ENCODE assay signal across 1 cellular context in the genomic region with DNA sequence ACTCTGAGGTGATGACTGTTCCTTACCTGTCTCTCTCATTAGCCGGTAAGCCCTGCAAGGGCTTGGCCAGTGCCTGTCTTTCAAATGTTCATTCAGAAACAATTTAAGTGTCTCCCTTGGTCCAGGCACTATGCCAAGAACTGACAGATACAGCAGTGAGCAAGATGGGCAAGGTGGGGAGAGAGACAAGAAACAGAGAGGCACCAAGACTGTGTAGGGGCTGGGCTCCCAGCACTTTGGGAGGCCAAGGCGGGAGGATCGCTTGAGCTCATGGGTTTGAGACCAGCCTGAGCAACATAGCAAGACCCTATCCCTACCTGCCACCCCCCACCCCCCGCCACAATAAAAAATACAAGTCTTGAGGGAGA.
TF ChIP-seq lines count a peak whose summit lies in the region.

No MANE protein-coding gene starts in this region.

TF ChIP-seq in SK-N-SH, 30 proteins besides CTCF, POLR2A, EP300 and RAD21 (continued from another document):
- TF ChIP-seq, protein P1, sequence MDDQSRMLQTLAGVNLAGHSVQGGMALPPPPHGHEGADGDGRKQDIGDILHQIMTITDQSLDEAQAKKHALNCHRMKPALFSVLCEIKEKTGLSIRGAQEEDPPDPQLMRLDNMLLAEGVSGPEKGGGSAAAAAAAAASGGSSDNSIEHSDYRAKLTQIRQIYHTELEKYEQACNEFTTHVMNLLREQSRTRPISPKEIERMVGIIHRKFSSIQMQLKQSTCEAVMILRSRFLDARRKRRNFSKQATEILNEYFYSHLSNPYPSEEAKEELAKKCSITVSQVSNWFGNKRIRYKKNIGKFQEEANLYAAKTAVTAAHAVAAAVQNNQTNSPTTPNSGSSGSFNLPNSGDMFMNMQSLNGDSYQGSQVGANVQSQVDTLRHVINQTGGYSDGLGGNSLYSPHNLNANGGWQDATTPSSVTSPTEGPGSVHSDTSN (IDR thresholded peaks at IDR 0.05), result no peak
- TF ChIP-seq TCF12 (IDR thresholded peaks at IDR 0.05) (no peak), FOSL2 (IDR thresholded peaks at IDR 0.05; ENCODE audit: borderline replicate concordance, low read depth) (no peak), YY1 (IDR thresholded peaks at IDR 0.05; ENCODE audit: low read depth) (no peak), RFX5 (IDR thresholded peaks at IDR 0.05; ENCODE audit: low read length) (no peak), GATA2 (CRISPR knock-in tag; IDR thresholded peaks at IDR 0.05) (no peak), NRF1 (IDR thresholded peaks at IDR 0.05; ENCODE audit: low read depth, low read length) (no peak)
